Comparison of ENCODE assay signal across 8 cellular contexts in genomic region chr4:177441061-177441802, GRCh38. TPM values are rescaled to one million over a fixed set of nuclear protein-coding genes. Genes with fewer than 3 reads are reported as not detected.
DNase-seq lines count a peak whose midpoint lies in the region; ATAC-seq and TF ChIP-seq lines count a peak whose summit lies in the region.

No MANE protein-coding gene starts in this region.

- peaks cover 0 to 22% (median 12%) of the 10 kb centered on the region in 4 donors for H3K4me1 ChIP-seq in tibial nerve

- H3K4me1 Mint-ChIP-seq in CD4-positive, alpha-beta T cell (ENCODE audit: low read depth) = peaks cover 38% of the 10 kb centered on the region
- H3K4me1 Mint-ChIP-seq in central memory CD8-positive, alpha-beta T cell = peaks cover 25% of the 10 kb centered on the region

- peak overlapping the region; percentile 91 for H3K27ac Mint-ChIP-seq in CD4-positive, alpha-beta T cell
- peak overlapping the region; percentile 88 for H3K27ac Mint-ChIP-seq in central memory CD8-positive, alpha-beta T cell (ENCODE audit: low read depth)

- no peak for TF ChIP-seq EP300 in tibial nerve (IDR thresholded peaks at IDR 0.05)

- no peak for TF ChIP-seq CTCF in CD4-positive, alpha-beta T cell (IDR thresholded peaks at IDR 0.05)
- TF ChIP-seq CTCF in tibial nerve (IDR thresholded peaks at IDR 0.05) = peak in 1 of 5 experiments; percentile 11

- no peaks in the 10 kb centered on the region for H3K9me3 Mint-ChIP-seq in CD4-positive, alpha-beta T cell
- H3K9me3 Mint-ChIP-seq in central memory CD8-positive, alpha-beta T cell = no peaks in the 10 kb centered on the region

- H3K36me3 Mint-ChIP-seq in CD4-positive, alpha-beta T cell (ENCODE audit: low read depth) = peaks cover 55% of the 10 kb centered on the region
- peaks cover 38% of the 10 kb centered on the region for H3K36me3 Mint-ChIP-seq in central memory CD8-positive, alpha-beta T cell (ENCODE audit: insufficient read depth)

- H3K27ac ChIP-seq in CD4-positive, alpha-beta T cell (ENCODE audit: low read depth, low read length) = peak overlapping the region; percentile 89
- peak overlapping the region; percentile 80 to 97 (median 92) for H3K27ac ChIP-seq in tibial nerve

- TF ChIP-seq POLR2A in tibial nerve (IDR thresholded peaks at IDR 0.05) = no peak

- H3K9me3 ChIP-seq in CD4-positive, alpha-beta T cell (ENCODE audit: control insufficient read depth, low read length) = no peaks in the 10 kb centered on the region
- H3K9me3 ChIP-seq in tibial nerve = no peaks in the 10 kb centered on the region

- H3K27me3 ChIP-seq in CD4-positive, alpha-beta T cell (ENCODE audit: control insufficient read depth, insufficient read depth, low read length) = no peaks in the 10 kb centered on the region
- H3K27me3 ChIP-seq in tibial nerve = no peaks in the 10 kb centered on the region

- H3K27me3 Mint-ChIP-seq in CD4-positive, alpha-beta T cell = no peaks in the 10 kb centered on the region
- H3K27me3 Mint-ChIP-seq in central memory CD8-positive, alpha-beta T cell = no peaks in the 10 kb centered on the region

- H3K4me3 ChIP-seq in tibial nerve = peak overlapping the region; percentile 54 to 98 (median 68)

- H3K36me3 ChIP-seq in tibial nerve = peaks cover 0 to 25% (median 0%) of the 10 kb centered on the region in 3 donors

- CTCF ChIA-PET in CD4-positive, alpha-beta T cell (lab: Charles Lee) = no interaction called here

- 47 to 56% methylated on average over 12 of the region's 12 CpGs for WGBS in tibial nerve, 2 donors

- intact Hi-C loops in CD4-positive, alpha-beta T cell (cut with DNase I, micrococcal nuclease) = loop anchor here (2.0 to 10.0 kb wide), 5 partner anchors 44 to 1246 kb away; partner anchors contain the start of gene SPATA4 (in 1 of the 2)

- DNase-seq in CD4-positive, alpha-beta T cell = no peak
- DNase-seq in RKO (ENCODE audit: low spot score) (peak; percentile 81), medulla oblongata (ENCODE audit: extremely low spot score) (peak; percentile 38), tibial nerve (ENCODE audit: low spot score in 2 of 2) (peak in 1 of 2 donors; percentile 10), NCI-H526 treated with DMSO at 0.1 percent for 48 hours (lab: John Stamatoyannopoulos, UW) (no peak)
- DNase-seq in central memory CD8-positive, alpha-beta T cell (ENCODE audit: low spot score in 2 of 2) = no peak

- H3K4me3 Mint-ChIP-seq in CD4-positive, alpha-beta T cell = peak overlapping the region; percentile 89
- peak overlapping the region; percentile 91 for H3K4me3 Mint-ChIP-seq in central memory CD8-positive, alpha-beta T cell

- POLR2A ChIA-PET in CD4-positive, alpha-beta T cell (lab: Charles Lee) = interaction anchor here (0.9 to 2.6 kb wide), 9 partner anchors 8 to 134 kb away, joined by 3 to 60 read pairs (median 6); partner anchors contain the start of gene NEIL3

- ATAC-seq in CD4-positive, alpha-beta T cell (ENCODE audit: poor library complexity) = peak; percentile 16
- ATAC-seq in GM18861 (IDR thresholded peaks at IDR 0.05; ENCODE audit: unreplicated experiment) = peak; percentile 29
- peak; percentile 32 for ATAC-seq in HG03064 (IDR thresholded peaks at IDR 0.05; ENCODE audit: low read depth, unreplicated experiment)
- peak; percentile 17 for ATAC-seq in central memory CD8-positive, alpha-beta T cell (replicated peaks; ENCODE audit: extremely low read depth, poor library complexity, severe bottlenecking)

RNA-seq across cellular contexts. Expression of gene AGA, which starts 1.0 kb away (rescaled TPM):
- total RNA-seq in CD4-positive, alpha-beta T cell = 10 to 100 TPM; 14.6 to 15.4 TPM
- 10 to 100 TPM in 3 of 4 donors, 1 to 10 TPM in 1; 8.4 to 25.1 (median 14.7) TPM for total RNA-seq in tibial nerve

Comparison
In these comparisons a context has a peak if more than half of its experiments do, and no peak if none do; other contexts are left out.
1. DNase-seq: peak in RKO (single experiment) and medulla oblongata (single experiment); none in CD4-positive, alpha-beta T cell (0 of 10), central memory CD8-positive, alpha-beta T cell (0 of 2) and NCI-H526 treated with DMSO at 0.1 percent for 48 hours (single experiment).
2. Peak in every context shown above with its lines, with median percentiles within 50 percentile points of each other: ATAC-seq.